ENCODE assay signal across 8 cellular contexts in genomic region chr2:152718047-152718908, GRCh38. TPM values are rescaled to one million over a fixed set of nuclear protein-coding genes. Genes with fewer than 3 reads are reported as not detected.
DNase-seq lines count a peak whose midpoint lies in the region; ATAC-seq and TF ChIP-seq lines count a peak whose summit lies in the region.

TSS of gene ARL6IP6 (plus strand) at chr2:152718620. CDS start at chr2:152718625, 5 bp downstream.

- peaks cover 71% of the 10 kb centered on the region for H3K4me1 ChIP-seq in Loucy (ENCODE audit: insufficient read depth, low read length, poor library complexity, severe bottlenecking)
- H3K4me1 ChIP-seq in RWPE2 (ENCODE audit: insufficient read depth, poor library complexity, severe bottlenecking), result peaks cover 10% of the 10 kb centered on the region
- H3K4me1 ChIP-seq in fibroblast of lung (ENCODE audit: control insufficient read depth, extremely low read depth, insufficient read depth, low read length), result no peaks in the 10 kb centered on the region

- H2AFZ ChIP-seq in Loucy (ENCODE audit: low read length) (peak within 1 kb of the TSS; percentile 96), fibroblast of lung (ENCODE audit: low read length) (peak within 1 kb of the TSS; percentile 99)

- no peaks in the 10 kb centered on the region for H3K9me3 Mint-ChIP-seq in activated T-helper 2 cell treated with anti-CD3 and anti-CD28 coated beads, Interferon-gamma antibody, Interleukin-2, Interleukin-4, amounts not matched to agents 10 μg/mL and 5 μg/mL and 100 μg/mL, durations not matched to agents 14 hours and 24 hours and 36 hours
- H3K9me3 Mint-ChIP-seq in naive thymus-derived CD8-positive, alpha-beta T cell, result no peaks in the 10 kb centered on the region
- no peaks in the 10 kb centered on the region for H3K9me3 Mint-ChIP-seq in stimulated activated naive B cell treated with anti-CD40 and anti-IgM and Interleukin-4, amounts not matched to agents 10 μg/mL and 1 μg/mL and 100 μg/mL, for 72 hours

- H3K4me2 ChIP-seq in Loucy (ENCODE audit: low read depth, low read length, poor library complexity, severe bottlenecking) (peak within 1 kb of the TSS; percentile 74), fibroblast of lung (ENCODE audit: extremely low read depth, insufficient read depth, low read length) (peak within 1 kb of the TSS; percentile 75)

- no peaks in the 10 kb centered on the region for H3K9me2 ChIP-seq in Loucy (replicated peaks; ENCODE audit: low read depth, low read length)

- peak within 1 kb of the TSS; percentile 98 for H3K27ac Mint-ChIP-seq in activated T-helper 2 cell treated with anti-CD3 and anti-CD28 coated beads, Interferon-gamma antibody, Interleukin-2, Interleukin-4, amounts not matched to agents 10 μg/mL and 5 μg/mL and 100 μg/mL, durations not matched to agents 14 hours and 24 hours and 36 hours
- H3K27ac Mint-ChIP-seq in naive thymus-derived CD8-positive, alpha-beta T cell, result peak within 1 kb of the TSS; percentile 98 to 100 (median 99)
- H3K27ac Mint-ChIP-seq in stimulated activated naive B cell treated with anti-CD40 and anti-IgM and Interleukin-4, amounts not matched to agents 10 μg/mL and 1 μg/mL and 100 μg/mL, for 72 hours, result peak within 1 kb of the TSS; percentile 97

- peaks cover 66% of the 10 kb centered on the region for H3K36me3 Mint-ChIP-seq in activated T-helper 2 cell treated with anti-CD3 and anti-CD28 coated beads, Interferon-gamma antibody, Interleukin-2, Interleukin-4, amounts not matched to agents 10 μg/mL and 5 μg/mL and 100 μg/mL, durations not matched to agents 14 hours and 24 hours and 36 hours (ENCODE audit: low read depth)
- peaks cover 4 to 42% (median 7%) of the 10 kb centered on the region in 3 donors for H3K36me3 Mint-ChIP-seq in naive thymus-derived CD8-positive, alpha-beta T cell
- peaks cover 11 to 29% of the 10 kb centered on the region in 2 donors for H3K36me3 Mint-ChIP-seq in stimulated activated naive B cell treated with anti-CD40 and anti-IgM and Interleukin-4, amounts not matched to agents 10 μg/mL and 1 μg/mL and 100 μg/mL, for 72 hours

- H3K4me3 Mint-ChIP-seq in activated T-helper 2 cell treated with anti-CD3 and anti-CD28 coated beads, Interferon-gamma antibody, Interleukin-2, Interleukin-4, amounts not matched to agents 10 μg/mL and 5 μg/mL and 100 μg/mL, durations not matched to agents 14 hours and 24 hours and 36 hours (ENCODE audit: low read depth), result peak within 1 kb of the TSS; percentile 98
- peak within 1 kb of the TSS; percentile 98 to 100 (median 99) for H3K4me3 Mint-ChIP-seq in naive thymus-derived CD8-positive, alpha-beta T cell
- peak within 1 kb of the TSS; percentile 89 to 97 for H3K4me3 Mint-ChIP-seq in stimulated activated naive B cell treated with anti-CD40 and anti-IgM and Interleukin-4, amounts not matched to agents 10 μg/mL and 1 μg/mL and 100 μg/mL, for 72 hours

- H3K9me3 ChIP-seq in Loucy (ENCODE audit: insufficient read depth, low read depth, low read length) (no peaks in the 10 kb centered on the region), RWPE2 (ENCODE audit: severe bottlenecking) (no peaks in the 10 kb centered on the region), fibroblast of lung (ENCODE audit: control insufficient read depth, insufficient read depth, low read depth, low read length) (no peaks in the 10 kb centered on the region)

- peak; percentile 96 for DNase-seq in ELF-1 (ENCODE audit: low read depth, low spot score)
- peak; percentile 89 for DNase-seq in H7
- DNase-seq in RWPE2 (ENCODE audit: low spot score), result peak; percentile 93
- peak; percentile 94 for DNase-seq in activated T-helper 2 cell treated with anti-CD3 and anti-CD28 coated beads, Interferon-gamma antibody, Interleukin-2, Interleukin-4, amounts not matched to agents 10 μg/mL and 5 μg/mL and 100 μg/mL, durations not matched to agents 14 hours and 24 hours and 36 hours (ENCODE audit: low spot score)
- peak; percentile 88 to 91 for DNase-seq in fibroblast of lung (ENCODE audit: low read depth in 2 of 2)
- DNase-seq in naive thymus-derived CD8-positive, alpha-beta T cell, result peak; percentile 86 to 99 (median 93)
- DNase-seq in stimulated activated naive B cell treated with anti-CD40 and anti-IgM and Interleukin-4, amounts not matched to agents 10 μg/mL and 1 μg/mL and 100 μg/mL, for 72 hours, result peak; percentile 93

- no peaks in the 10 kb centered on the region for H3K27me3 Mint-ChIP-seq in activated T-helper 2 cell treated with anti-CD3 and anti-CD28 coated beads, Interferon-gamma antibody, Interleukin-2, Interleukin-4, amounts not matched to agents 10 μg/mL and 5 μg/mL and 100 μg/mL, durations not matched to agents 14 hours and 24 hours and 36 hours (ENCODE audit: low read depth)
- peaks cover 0 to 1% (median 0%) of the 10 kb centered on the region in 5 donors for H3K27me3 Mint-ChIP-seq in naive thymus-derived CD8-positive, alpha-beta T cell
- H3K27me3 Mint-ChIP-seq in stimulated activated naive B cell treated with anti-CD40 and anti-IgM and Interleukin-4, amounts not matched to agents 10 μg/mL and 1 μg/mL and 100 μg/mL, for 72 hours, result no peaks in the 10 kb centered on the region

- H3K79me2 ChIP-seq in Loucy (ENCODE audit: insufficient read depth, low read length), result peaks cover 85% of the 10 kb centered on the region
- H3K79me2 ChIP-seq in fibroblast of lung (ENCODE audit: control insufficient read depth, insufficient read depth, low read length), result peaks cover 72% of the 10 kb centered on the region

- peaks cover 48% of the 10 kb centered on the region for H3K4me1 Mint-ChIP-seq in activated T-helper 2 cell treated with anti-CD3 and anti-CD28 coated beads, Interferon-gamma antibody, Interleukin-2, Interleukin-4, amounts not matched to agents 10 μg/mL and 5 μg/mL and 100 μg/mL, durations not matched to agents 14 hours and 24 hours and 36 hours (ENCODE audit: low read depth)
- H3K4me1 Mint-ChIP-seq in naive thymus-derived CD8-positive, alpha-beta T cell, result peaks cover 27 to 75% (median 58%) of the 10 kb centered on the region in 4 donors
- H3K4me1 Mint-ChIP-seq in stimulated activated naive B cell treated with anti-CD40 and anti-IgM and Interleukin-4, amounts not matched to agents 10 μg/mL and 1 μg/mL and 100 μg/mL, for 72 hours, result peaks cover 16 to 34% of the 10 kb centered on the region in 2 donors

- intact Hi-C loops in activated T-helper 2 cell treated with anti-CD3 and anti-CD28 coated beads, Interferon-gamma antibody, Interleukin-2, Interleukin-4, amounts not matched to agents 10 μg/mL and 5 μg/mL and 100 μg/mL, durations not matched to agents 14 hours and 24 hours and 36 hours (cut with micrococcal nuclease), result loop anchor here (1.0 to 5.0 kb wide), 3 partner anchors 41 to 891 kb away; partner anchors contain the start of genes ARL5A and FMNL2

- H3K4me3 ChIP-seq in H7 (ENCODE audit: insufficient read depth, low read depth, low read length), result peak within 1 kb of the TSS; percentile 99
- peak within 1 kb of the TSS; percentile 93 for H3K4me3 ChIP-seq in Loucy (ENCODE audit: low read length, poor library complexity, severe bottlenecking)
- peak within 1 kb of the TSS; percentile 80 for H3K4me3 ChIP-seq in RWPE2 (ENCODE audit: severe bottlenecking)
- H3K4me3 ChIP-seq in fibroblast of lung (replicated peaks in 1 of 4; ENCODE audit: control extremely low read depth in 1 of 4, insufficient read depth in 1 of 4, low read depth in 3 of 4, low read length in 4 of 4), result peak within 1 kb of the TSS; percentile 92 to 95 (median 94)

- no peaks in the 10 kb centered on the region for H3F3A ChIP-seq in Loucy (ENCODE audit: low read depth)

- TF ChIP-seq CTCF in Loucy (conservative IDR thresholded peaks at IDR 0.05; ENCODE audit: low read length) (no peak), RWPE2 (IDR thresholded peaks at IDR 0.05; ENCODE audit: poor library complexity, severe bottlenecking) (no peak), fibroblast of lung (conservative IDR thresholded peaks at IDR 0.05 in 1 of 2, IDR thresholded peaks at IDR 0.05 in 1 of 2; ENCODE audit: low read depth in 1 of 2, low read length in 2 of 2) (no peak)

- peak within 1 kb of the TSS; percentile 87 for H3K9ac ChIP-seq in Loucy (ENCODE audit: low read depth, low read length, poor library complexity, severe bottlenecking)
- H3K9ac ChIP-seq in fibroblast of lung (ENCODE audit: insufficient read depth, low read length), result peak within 1 kb of the TSS; percentile 97

- peak within 1 kb of the TSS; percentile 84 for H3K27ac ChIP-seq in RWPE2 (ENCODE audit: poor library complexity, severe bottlenecking)
- peak within 1 kb of the TSS; percentile 99 for H3K27ac ChIP-seq in fibroblast of lung (ENCODE audit: insufficient read depth, low read length)

- H3K27me3 ChIP-seq in H7 (ENCODE audit: control insufficient read depth, insufficient read depth, low read length) (no peaks in the 10 kb centered on the region), Loucy (ENCODE audit: insufficient read depth, low read length, poor library complexity, severe bottlenecking) (no peaks in the 10 kb centered on the region), RWPE2 (ENCODE audit: insufficient read depth, poor library complexity, severe bottlenecking) (no peaks in the 10 kb centered on the region), fibroblast of lung (ENCODE audit: control insufficient read depth, insufficient read depth, low read length) (no peaks in the 10 kb centered on the region)

- H4K20me1 ChIP-seq in Loucy (ENCODE audit: insufficient read depth, low read length, poor library complexity, severe bottlenecking) (peaks cover 82% of the 10 kb centered on the region), fibroblast of lung (ENCODE audit: control insufficient read depth, extremely low read depth, insufficient read depth, low read length) (no peaks in the 10 kb centered on the region)

- peak; percentile 72 for ATAC-seq in RWPE2 (ENCODE audit: low read depth)
- peak; percentile 66 to 72 for ATAC-seq in naive thymus-derived CD8-positive, alpha-beta T cell
- ATAC-seq in stimulated activated naive B cell treated with anti-CD40 and anti-IgM and Interleukin-4, amounts not matched to agents 10 μg/mL and 1 μg/mL and 100 μg/mL, for 72 hours (replicated peaks), result peak; percentile 69 to 72

- POLR2A ChIA-PET in naive thymus-derived CD8-positive, alpha-beta T cell (lab: Charles Lee), result interaction anchor here (1.0 to 2.7 kb wide), 7 partner anchors 11 to 1457 kb away, joined by 3 to 19 read pairs (median 10); partner anchors contain the start of genes ARL5A, RBM43 and STAM2

- H3K36me3 ChIP-seq in H7 (replicated peaks; ENCODE audit: control insufficient read depth, insufficient read depth, low read length) (peaks cover 9% of the 10 kb centered on the region), Loucy (ENCODE audit: insufficient read depth, low read length) (peaks cover 8% of the 10 kb centered on the region; the same call in 1 of the 2 replicates), RWPE2 (ENCODE audit: low read depth) (peaks cover 48% of the 10 kb centered on the region), fibroblast of lung (ENCODE audit: control insufficient read depth, insufficient read depth, low read length) (no peaks in the 10 kb centered on the region)

RNA-seq across cellular contexts. Expression of gene ARL6IP6, which starts in this region (rescaled TPM):
- 52.8 and 54.9 TPM in 2 replicates for total RNA-seq in H7 (2014; rRNA removed; shearing (Covaris generic))
- total RNA-seq in activated T-helper 2 cell treated with anti-CD3 and anti-CD28 coated beads, Interferon-gamma antibody, Interleukin-2, Interleukin-4, amounts not matched to agents 10 μg/mL and 5 μg/mL and 100 μg/mL, durations not matched to agents 14 hours and 24 hours and 36 hours, result 33.1 and 33.6 TPM in 2 replicates
- total RNA-seq in fibroblast of lung, result 16.2 and 19.0 TPM in 2 replicates
- 53.9 and 54.8 TPM in 2 replicates for polyA plus RNA-seq in fibroblast of lung
- 14.6 and 15.4 TPM in 2 replicates for polyA plus RNA-seq in fibroblast of lung (2012)
- 1.6 and 15.2 TPM in 2 replicates for polyA minus RNA-seq in fibroblast of lung (ENCODE audit: low replicate concordance)
- total RNA-seq in naive thymus-derived CD8-positive, alpha-beta T cell, result 10 to 100 TPM; 15.8 to 21.8 TPM
- 10 to 100 TPM; 13.4 to 27.0 (median 16.1) TPM for polyA plus RNA-seq in naive thymus-derived CD8-positive, alpha-beta T cell

Comparison
In these comparisons a context has a peak if more than half of its experiments do, and no peak if none do; other contexts are left out.
1. Peak in every context shown above with its lines: DNase-seq, ATAC-seq, H3K4me3 ChIP-seq and H3K27ac ChIP-seq.